In genomic region chr6:37878150-37878710, GRCh38 we compare ENCODE assay signal across 16 cellular contexts. TPM values are rescaled to one million over a fixed set of nuclear protein-coding genes. Genes with fewer than 3 reads are reported as not detected.
DNase-seq lines count a peak whose midpoint lies in the region; ATAC-seq and TF ChIP-seq lines count a peak whose summit lies in the region.
"Had no signal": no experiment of that assay in that cellular context is flagged by ENCODE, and none has a peak within 500 bp of the region (broad histone marks: within the 10 kb centered on the region; RNA-seq: fewer than 3 reads in every experiment).

No MANE protein-coding gene starts in this region.

- no peak overlapping the region for H3K4me3 Mint-ChIP-seq in activated T-helper 17 cell treated with anti-CD3 and anti-CD28 coated beads, Interleukin-2, amount 50 U/mL, for 72 hours
- H3K4me3 Mint-ChIP-seq: activated CD8-positive, alpha-beta T cell treated with anti-CD3 and anti-CD28 coated beads, Interleukin-2, amount 10 ng/mL, durations not matched to agents 7 days and 5 days had no signal

- no peak overlapping the region for H3K4me3 ChIP-seq in cardiac muscle cell
- H3K4me3 ChIP-seq in lower lobe of right lung, result no peak overlapping the region
- H3K4me3 ChIP-seq in upper lobe of left lung, result no peak overlapping the region
- H3K4me3 ChIP-seq: transverse colon had no signal

- no peak for DNase-seq in cardiac muscle cell (ENCODE audit: low read depth in 1 of 2, low spot score in 1 of 2)
- DNase-seq in Right ventricle myocardium superior, result no peak
- no peak for DNase-seq in lower lobe of right lung
- no peak for DNase-seq in upper lobe of left lung
- DNase-seq in SHP77 treated with DMSO at 0.1 percent for 48 hours (lab: John Stamatoyannopoulos, UW), result no peak
- DNase-seq in stimulated activated CD4-positive, alpha-beta T cell treated with anti-CD3 and anti-CD28 coated beads, Interleukin-4, amount 100 ng/mL, for 1 hour, result no peak
- DNase-seq: ACHN; activated CD8-positive, alpha-beta T cell treated with anti-CD3 and anti-CD28 coated beads, Interleukin-2, amount 10 ng/mL, durations not matched to agents 7 days and 5 days; central memory CD4-positive, alpha-beta T cell; KG1; NCI-H187 treated with DMSO at 0.1 percent for 48 hours; SHP77; T1000; transverse colon had no signal

- no peaks in the 10 kb centered on the region for H3K27me3 Mint-ChIP-seq in activated T-helper 17 cell treated with anti-CD3 and anti-CD28 coated beads, Interleukin-2, amount 50 U/mL, for 72 hours

- H3K36me3 ChIP-seq in cardiac muscle cell (no peaks in the 10 kb centered on the region), lower lobe of right lung (no peaks in the 10 kb centered on the region), upper lobe of left lung (no peaks in the 10 kb centered on the region)
- H3K36me3 ChIP-seq: transverse colon had no signal

- peaks cover 11% of the 10 kb centered on the region for H3K36me3 Mint-ChIP-seq in activated T-helper 17 cell treated with anti-CD3 and anti-CD28 coated beads, Interleukin-2, amount 50 U/mL, for 72 hours (ENCODE audit: low read depth)

- TF ChIP-seq POLR2A in upper lobe of left lung (IDR thresholded peaks at IDR 0.05), result no peak

- peaks cover 33% of the 10 kb centered on the region for H3K4me1 Mint-ChIP-seq in activated T-helper 17 cell treated with anti-CD3 and anti-CD28 coated beads, Interleukin-2, amount 50 U/mL, for 72 hours

- H3K4me1 ChIP-seq in cardiac muscle cell (ENCODE audit: low read depth), result peaks cover 7% of the 10 kb centered on the region
- H3K4me1 ChIP-seq in lower lobe of right lung, result peaks cover 40% of the 10 kb centered on the region
- peaks cover 18 to 43% (median 22%) of the 10 kb centered on the region in 4 donors for H3K4me1 ChIP-seq in upper lobe of left lung

- intact Hi-C loops in Right ventricle myocardium superior (cut with DNase I) (no loop called here), lower lobe of right lung (cut with DNase I) (no loop called here)

- no peaks in the 10 kb centered on the region for H3K27me3 ChIP-seq in cardiac muscle cell
- H3K27me3 ChIP-seq in lower lobe of right lung (ENCODE audit: low read depth), result no peaks in the 10 kb centered on the region
- H3K27me3 ChIP-seq in upper lobe of left lung, result no peaks in the 10 kb centered on the region
- H3K27me3 ChIP-seq: transverse colon had no signal

- 77 to 82% methylated on average over 3 to 7 of the region's 7 CpGs for WGBS in upper lobe of left lung, 2 donors

- H3K9me3 Mint-ChIP-seq in activated T-helper 17 cell treated with anti-CD3 and anti-CD28 coated beads, Interleukin-2, amount 50 U/mL, for 72 hours, result no peaks in the 10 kb centered on the region

- TF ChIP-seq EP300 in upper lobe of left lung (IDR thresholded peaks at IDR 0.05), result no peak

- ATAC-seq in Right ventricle myocardium superior (ENCODE audit: poor library complexity), result no peak
- no peak for ATAC-seq in activated T-helper 17 cell treated with anti-CD3 and anti-CD28 coated beads, Interleukin-2, amount 50 U/mL, for 72 hours (replicated peaks)
- peak; percentile 34 to 43 for ATAC-seq in lower lobe of right lung
- ATAC-seq in upper lobe of left lung (ENCODE audit: low FRiP score in 2 of 2), result peak; percentile 60 to 66
- no peak for ATAC-seq in HG02588 (IDR thresholded peaks at IDR 0.05; ENCODE audit: unreplicated experiment)
- ATAC-seq: activated CD8-positive, alpha-beta T cell treated with anti-CD3 and anti-CD28 coated beads, Interleukin-2, amount 10 ng/mL, durations not matched to agents 7 days and 5 days had no signal

- peak overlapping the region; percentile 45 for H3K27ac Mint-ChIP-seq in activated T-helper 17 cell treated with anti-CD3 and anti-CD28 coated beads, Interleukin-2, amount 50 U/mL, for 72 hours
- H3K27ac Mint-ChIP-seq: activated CD8-positive, alpha-beta T cell treated with anti-CD3 and anti-CD28 coated beads, Interleukin-2, amount 10 ng/mL, durations not matched to agents 7 days and 5 days had no signal

- TF ChIP-seq CTCF in cardiac muscle cell (IDR thresholded peaks at IDR 0.05; ENCODE audit: low read depth, low read length), result no peak
- no peak for TF ChIP-seq CTCF in lower lobe of right lung (IDR thresholded peaks at IDR 0.05)
- TF ChIP-seq CTCF in upper lobe of left lung (IDR thresholded peaks at IDR 0.05), result no peak

- H3K9me3 ChIP-seq in cardiac muscle cell (ENCODE audit: low read depth) (no peaks in the 10 kb centered on the region), lower lobe of right lung (no peaks in the 10 kb centered on the region), upper lobe of left lung (no peaks in the 10 kb centered on the region)
- H3K9me3 ChIP-seq: transverse colon had no signal

- peak overlapping the region; percentile 25 for H3K27ac ChIP-seq in cardiac muscle cell
- no peak overlapping the region for H3K27ac ChIP-seq in lower lobe of right lung
- H3K27ac ChIP-seq in upper lobe of left lung, result no peak overlapping the region

RNA-seq across cellular contexts. Expression of gene ZFAND3, which starts 58.7 kb away (rescaled TPM):
- total RNA-seq in cardiac muscle cell, result 43.9 and 49.9 TPM in 2 replicates
- 68.0 and 102 TPM in 2 replicates for polyA plus RNA-seq in cardiac muscle cell
- total RNA-seq in Right ventricle myocardium superior, result 76.0 TPM
- total RNA-seq in activated T-helper 17 cell treated with anti-CD3 and anti-CD28 coated beads, Interleukin-2, amount 50 U/mL, for 72 hours, result 10 to 100 TPM; 26.1 to 32.0 TPM
- 83.3 TPM for total RNA-seq in lower lobe of right lung
- total RNA-seq in upper lobe of left lung, result 10 to 100 TPM; 26.2 to 66.4 (median 55.5) TPM

Comparison
In these comparisons a context has a peak if more than half of its experiments do, and no peak if none do; other contexts are left out.
1. ATAC-seq: peak in lower lobe of right lung (2 of 2) and upper lobe of left lung (2 of 2); none in Right ventricle myocardium superior (single experiment), activated T-helper 17 cell treated with anti-CD3 and anti-CD28 coated beads, Interleukin-2, amount 50 U/mL, for 72 hours (single experiment) and HG02588 (single experiment).